Comparison of ENCODE assay signal across 1 cellular context in the genomic region with DNA sequence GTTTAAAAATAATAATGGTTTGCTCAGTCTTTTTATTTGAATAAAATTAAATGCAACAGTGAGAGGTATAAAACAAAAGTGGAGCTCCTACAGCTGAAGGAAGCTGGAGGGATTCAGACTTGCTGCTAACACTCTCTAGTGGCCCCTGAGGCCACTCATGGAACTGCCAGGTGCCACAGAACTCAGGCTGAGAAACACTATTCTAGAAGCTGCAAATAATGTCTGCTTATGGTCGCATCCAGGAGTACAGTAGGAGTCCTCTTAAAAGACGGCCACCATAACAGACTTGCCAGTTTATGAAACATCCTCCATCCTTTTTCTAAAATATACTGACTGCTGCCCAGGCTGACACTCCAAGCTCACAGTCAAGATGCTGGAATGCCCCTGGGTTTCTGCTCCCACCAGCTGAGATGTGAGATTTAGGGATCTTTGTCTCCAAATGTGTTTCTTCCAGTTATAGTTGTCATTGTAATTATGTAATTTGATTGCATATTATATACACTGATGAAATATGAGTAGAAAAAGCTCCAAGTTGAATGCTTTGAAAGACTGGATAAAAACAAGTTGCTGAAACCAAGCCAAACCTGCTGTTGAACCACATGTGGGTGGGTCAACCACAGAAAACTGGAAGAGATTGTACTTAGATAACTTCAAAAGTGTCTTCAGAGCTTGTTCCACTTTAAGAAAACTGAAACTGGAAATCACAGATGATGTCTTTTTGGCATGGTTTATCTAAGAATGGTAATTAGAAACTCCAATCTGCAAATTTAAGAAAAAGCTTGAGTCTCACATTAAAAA.
TF ChIP-seq lines count a peak whose summit lies in the region.

No MANE protein-coding gene starts in this region.

TF ChIP-seq in H1, 55 proteins besides CTCF, POLR2A, EP300 and RAD21:
- TF ChIP-seq ZNF274 (IDR thresholded peaks at IDR 0.05; ENCODE audit: borderline replicate concordance, extremely low read depth, low read length) (peak; percentile 85), GTF2F1 (IDR thresholded peaks at IDR 0.05; ENCODE audit: borderline replicate concordance, low read depth, low read length) (no peak), MAFK (IDR thresholded peaks at IDR 0.05; ENCODE audit: low read depth, low read length) (no peak)
